Comparison of ENCODE assay signal across 8 cellular contexts in genomic region chr9:100473271-100474081, GRCh38. TPM values are rescaled to one million over a fixed set of nuclear protein-coding genes. Genes with fewer than 3 reads are reported as not detected.
DNase-seq lines count a peak whose midpoint lies in the region; ATAC-seq and TF ChIP-seq lines count a peak whose summit lies in the region.

No MANE protein-coding gene starts in this region.

- H3K9me3 Mint-ChIP-seq in activated T-cell treated with anti-CD3 and anti-CD28 coated beads, Interleukin-2, amount 50 U/mL, for 24 hours: no peaks in the 10 kb centered on the region

- H3K36me3 ChIP-seq in neuron (ENCODE audit: insufficient read depth, low read length) (peaks cover 5% of the 10 kb centered on the region), Karpas-422 (ENCODE audit: insufficient read depth, low read length) (no peaks in the 10 kb centered on the region)

- TF ChIP-seq CTCF in fibroblast of pulmonary artery (IDR thresholded peaks at IDR 0.05; ENCODE audit: low read length, missing control alignments): no peak

- no peaks in the 10 kb centered on the region for H3K36me3 Mint-ChIP-seq in activated T-cell treated with anti-CD3 and anti-CD28 coated beads, Interleukin-2, amount 50 U/mL, for 24 hours (ENCODE audit: low read depth)

- H3K4me1 ChIP-seq in neuron (ENCODE audit: insufficient read depth, low read length) (peaks cover 18% of the 10 kb centered on the region), Karpas-422 (ENCODE audit: low read length) (no peaks in the 10 kb centered on the region)

- no peak overlapping the region for H3K27ac ChIP-seq in Karpas-422 (ENCODE audit: low read length)

- H3K9ac ChIP-seq in Karpas-422 (ENCODE audit: low read length): no peak overlapping the region

- H3K27me3 Mint-ChIP-seq in activated T-cell treated with anti-CD3 and anti-CD28 coated beads, Interleukin-2, amount 50 U/mL, for 24 hours: peaks cover 43% of the 10 kb centered on the region

- peak overlapping the region; percentile 58 for H2AFZ ChIP-seq in neuron (ENCODE audit: low read depth, low read length)
- H2AFZ ChIP-seq in Karpas-422 (ENCODE audit: low read length): no peak overlapping the region

- peaks cover 4% of the 10 kb centered on the region for H3K4me1 Mint-ChIP-seq in activated T-cell treated with anti-CD3 and anti-CD28 coated beads, Interleukin-2, amount 50 U/mL, for 24 hours (ENCODE audit: low read depth)

- H3K9me3 ChIP-seq in neuron (ENCODE audit: low read length) (no peaks in the 10 kb centered on the region), Karpas-422 (ENCODE audit: low read length) (no peaks in the 10 kb centered on the region)

- peak overlapping the region; percentile 68 for H3K4me3 Mint-ChIP-seq in activated T-cell treated with anti-CD3 and anti-CD28 coated beads, Interleukin-2, amount 50 U/mL, for 24 hours

- no peak overlapping the region for H3K4me2 ChIP-seq in Karpas-422 (ENCODE audit: low read depth, low read length, poor library complexity, severe bottlenecking)

- no peaks in the 10 kb centered on the region for H3K79me2 ChIP-seq in Karpas-422 (ENCODE audit: low read length)

- no peak overlapping the region for H3K27ac Mint-ChIP-seq in activated T-cell treated with anti-CD3 and anti-CD28 coated beads, Interleukin-2, amount 50 U/mL, for 24 hours

- peak; percentile 58 for ATAC-seq in HG02763 (IDR thresholded peaks at IDR 0.05; ENCODE audit: unreplicated experiment)

- H4K20me1 ChIP-seq in Karpas-422 (ENCODE audit: insufficient read depth, low read depth, low read length): no peaks in the 10 kb centered on the region

- no peaks in the 10 kb centered on the region for H3K9me2 ChIP-seq in Karpas-422 (replicated peaks; ENCODE audit: insufficient read depth, low read length)

- peak; percentile 18 for DNase-seq in NCI-H2196 (lab: John Stamatoyannopoulos, UW; ENCODE audit: unreplicated experiment)
- DNase-seq in NCI-H2196 treated with DMSO at 0.1 percent for 48 hours (lab: John Stamatoyannopoulos, UW; ENCODE audit: unreplicated experiment): no peak
- DNase-seq in NCI-H345 treated with DMSO at 0.1 percent for 48 hours (lab: John Stamatoyannopoulos, UW; ENCODE audit: unreplicated experiment): peak; percentile 10
- peak; percentile 59 for DNase-seq in activated T-cell treated with anti-CD3 and anti-CD28 coated beads, Interleukin-2, amount 50 U/mL, for 24 hours
- DNase-seq in fibroblast of pulmonary artery (ENCODE audit: low read depth): peak; percentile 28
- no peak for DNase-seq in Karpas-422

- H3K4me3 ChIP-seq in fibroblast of pulmonary artery (replicated peaks; ENCODE audit: low read depth, low read length): peak overlapping the region; percentile 63
- peak overlapping the region; percentile 79 for H3K4me3 ChIP-seq in neuron (ENCODE audit: low read length)
- H3K4me3 ChIP-seq in Karpas-422 (ENCODE audit: low read length): no peak overlapping the region

- H3K27me3 ChIP-seq in neuron (ENCODE audit: insufficient read depth, low read length) (no peaks in the 10 kb centered on the region), Karpas-422 (ENCODE audit: low read length) (no peaks in the 10 kb centered on the region)

RNA-seq across cellular contexts. Expression of gene TMEFF1, which starts 0.5 kb away (rescaled TPM):
- total RNA-seq in Karpas-422 (2014; rRNA removed; shearing (Covaris generic); ENCODE audit: low replicate concordance): not detected in 2 replicates

RNA-seq across cellular contexts. Expression of gene MSANTD3, which starts 46.5 kb away (rescaled TPM):
- 36.4 and 41.3 TPM in 2 replicates for total RNA-seq in Karpas-422 (2014; rRNA removed; shearing (Covaris generic); ENCODE audit: low replicate concordance)

Comparison
In these comparisons a context has a peak if more than half of its experiments do, and no peak if none do; other contexts are left out.
1. DNase-seq: peak in NCI-H2196 (single experiment), NCI-H345 treated with DMSO at 0.1 percent for 48 hours (single experiment), activated T-cell treated with anti-CD3 and anti-CD28 coated beads, Interleukin-2, amount 50 U/mL, for 24 hours (single experiment) and fibroblast of pulmonary artery (single experiment); none in NCI-H2196 treated with DMSO at 0.1 percent for 48 hours (single experiment) and Karpas-422 (single experiment).